In the genomic region with DNA sequence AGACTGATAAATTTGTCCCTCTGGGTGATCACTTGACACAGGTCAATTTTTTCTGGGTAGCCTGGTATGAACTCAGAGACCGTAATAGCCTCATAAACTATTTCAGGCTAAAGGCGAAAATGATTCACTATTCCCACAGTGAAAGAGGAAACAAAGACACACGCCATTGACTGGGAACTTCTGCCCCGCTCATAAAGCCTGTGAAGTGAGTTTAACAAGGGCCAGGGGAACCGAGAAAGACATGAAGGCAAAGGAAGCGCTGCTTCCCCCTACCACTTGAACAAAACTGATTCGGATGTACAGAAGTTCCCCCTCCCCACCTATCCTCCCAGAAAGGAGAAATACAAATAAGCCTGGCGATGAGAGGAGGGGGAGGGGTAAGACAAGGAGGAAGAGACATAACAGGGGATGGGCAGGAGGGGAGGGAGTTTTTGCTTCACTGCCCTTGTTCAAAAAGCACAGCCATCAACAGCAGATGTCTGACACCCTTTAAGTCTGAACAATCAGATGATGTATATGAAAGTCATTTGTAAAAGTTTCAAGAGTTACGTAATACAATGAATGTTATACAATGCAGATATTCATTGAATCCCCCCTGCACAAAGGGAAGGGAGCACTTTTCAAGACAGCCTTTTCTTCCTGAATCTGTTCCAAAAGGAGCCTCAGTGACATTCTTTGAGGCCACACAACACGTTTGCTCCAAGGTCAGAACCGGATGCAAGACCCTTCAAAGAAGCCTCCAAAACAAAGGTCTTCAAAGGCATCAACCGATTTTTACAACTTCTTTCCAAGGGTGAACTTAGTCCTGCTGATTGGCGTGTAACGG, we compare ENCODE assay signal across 8 cellular contexts. TPM values are rescaled to one million over a fixed set of nuclear protein-coding genes. Genes with fewer than 3 reads are reported as not detected.
A peak's percentile ranks its signal among the peaks of the same experiment; 100 is the strongest.
DNase-seq lines count a peak whose midpoint lies in the region; ATAC-seq, FAIRE-seq and TF ChIP-seq lines count a peak whose summit lies in the region.

No MANE protein-coding gene starts in this region.

- H3K27me3 ChIP-seq in ascending aorta (no peaks in the 10 kb centered on the region), WERI-Rb-1 (ENCODE audit: insufficient read depth, low read depth, severe bottlenecking) (no peaks in the 10 kb centered on the region)

- no peak for TF ChIP-seq CTCF in ascending aorta (IDR thresholded peaks at IDR 0.05)
- TF ChIP-seq CTCF in WERI-Rb-1 (IDR thresholded peaks at IDR 0.05; ENCODE audit: low read depth, low read length), result no peak

- peak; percentile 80 for ATAC-seq in GM21528 (IDR thresholded peaks at IDR 0.05; ENCODE audit: low FRiP score, unreplicated experiment)

- H3K9me3 Mint-ChIP-seq in stimulated activated naive CD8-positive, alpha-beta T cell treated with anti-CD3 and anti-CD28 coated beads, Interleukin-15, Interleukin-2, amounts not matched to agents 100 ng/mL and 50 ng/mL, for 24 hours, result no peaks in the 10 kb centered on the region

- no peaks in the 10 kb centered on the region for H3K36me3 Mint-ChIP-seq in stimulated activated naive CD8-positive, alpha-beta T cell treated with anti-CD3 and anti-CD28 coated beads, Interleukin-15, Interleukin-2, amounts not matched to agents 100 ng/mL and 50 ng/mL, for 24 hours (ENCODE audit: low read depth)

- peak overlapping the region; percentile 23 to 66 for H3K27ac ChIP-seq in ascending aorta
- no peak overlapping the region for H3K27ac ChIP-seq in WERI-Rb-1

- peaks cover 45% of the 10 kb centered on the region for H3K27me3 Mint-ChIP-seq in stimulated activated naive CD8-positive, alpha-beta T cell treated with anti-CD3 and anti-CD28 coated beads, Interleukin-15, Interleukin-2, amounts not matched to agents 100 ng/mL and 50 ng/mL, for 24 hours

- H3K27ac Mint-ChIP-seq in stimulated activated naive CD8-positive, alpha-beta T cell treated with anti-CD3 and anti-CD28 coated beads, Interleukin-15, Interleukin-2, amounts not matched to agents 100 ng/mL and 50 ng/mL, for 24 hours, result peak overlapping the region; percentile 67

- peak; percentile 71 for TF ChIP-seq POLR2A in GM12891 (IDR thresholded peaks at IDR 0.05; ENCODE audit: low read depth, low read length)

- peak overlapping the region; percentile 73 for H3K4me3 Mint-ChIP-seq in stimulated activated naive CD8-positive, alpha-beta T cell treated with anti-CD3 and anti-CD28 coated beads, Interleukin-15, Interleukin-2, amounts not matched to agents 100 ng/mL and 50 ng/mL, for 24 hours

- peak; percentile 22 for DNase-seq in GM12891 (ENCODE audit: insufficient read length, low spot score)
- DNase-seq in HT1080 (ENCODE audit: low read depth), result peak; percentile 13
- peak in 1 of 2 donors; percentile 73 for DNase-seq in ascending aorta (ENCODE audit: low spot score in 2 of 2)
- DNase-seq in kidney tubule cell (ENCODE audit: low spot score), result peak; percentile 81
- DNase-seq in NCI-H2107 treated with DMSO at 0.1 percent for 48 hours (lab: John Stamatoyannopoulos, UW; ENCODE audit: unreplicated experiment), result no peak
- DNase-seq in WERI-Rb-1, result no peak

- no peaks in the 10 kb centered on the region for H3K4me1 ChIP-seq in ascending aorta

- H3K4me3 ChIP-seq in ascending aorta (peak overlapping the region; percentile 72 to 88), WERI-Rb-1 (ENCODE audit: low read depth, low read length) (no peak overlapping the region)

- H3K9me3 ChIP-seq in ascending aorta (no peaks in the 10 kb centered on the region), WERI-Rb-1 (ENCODE audit: severe bottlenecking) (no peaks in the 10 kb centered on the region)

- peak; percentile 97 for FAIRE-seq in GM12891 (lab: Jason Lieb, UNC)

- intact Hi-C loops in ascending aorta (cut with DNase I), result loop anchor here (2.0 to 5.0 kb wide), 3 partner anchors 130 to 322 kb away; a partner anchor contains a TSS

- no peaks in the 10 kb centered on the region for H3K36me3 ChIP-seq in ascending aorta
- no peaks in the 10 kb centered on the region for H3K36me3 ChIP-seq in WERI-Rb-1

- peaks cover 20% of the 10 kb centered on the region for H3K4me1 Mint-ChIP-seq in stimulated activated naive CD8-positive, alpha-beta T cell treated with anti-CD3 and anti-CD28 coated beads, Interleukin-15, Interleukin-2, amounts not matched to agents 100 ng/mL and 50 ng/mL, for 24 hours (ENCODE audit: low read depth)

TF ChIP-seq in GM12891, 5 proteins besides CTCF, POLR2A, EP300 and RAD21:
- TF ChIP-seq SPI1 (IDR thresholded peaks at IDR 0.05; ENCODE audit: low read depth, low read length) (peak; percentile 78), POU2F2 (IDR thresholded peaks at IDR 0.05; ENCODE audit: low read depth, low read length) (peak; percentile 48), TAF1 (IDR thresholded peaks at IDR 0.05; ENCODE audit: low read depth, low read length) (peak; percentile 49; the same call in 1 of the 2 replicates), POLR2AphosphoS5 (IDR thresholded peaks at IDR 0.05; ENCODE audit: low read depth, low read length) (no peak; the same call in 1 of the 2 replicates), PAX5 (IDR thresholded peaks at IDR 0.05; ENCODE audit: insufficient read depth, low read length, severe bottlenecking) (peak; percentile 45)

RNA-seq across cellular contexts. Expression of a gene that starts 0.7 kb away (rescaled TPM):
- 1.2 TPM for polyA plus RNA-seq in GM12891 (2012; ENCODE audit: low read depth, missing spikeins)
- total RNA-seq in HT1080 (2014; rRNA removed; shearing (Covaris generic)), result 0.42 and 1.1 TPM in 2 replicates
- polyA plus RNA-seq in HT1080 (2015; cell fraction: cytosol; rRNA removed), result 0.01 TPM in 1 of 2 replicates, not detected in the other
- polyA plus RNA-seq in HT1080 (2015; cell fraction: nucleus; rRNA removed), result 0.02 TPM in 1 of 2 replicates, not detected in the other
- total RNA-seq in ascending aorta, result not detected

Comparison
In these comparisons a context has a peak if more than half of its experiments do, and no peak if none do; other contexts are left out.
1. DNase-seq: peak in GM12891 (single experiment), HT1080 (single experiment) and kidney tubule cell (single experiment); none in NCI-H2107 treated with DMSO at 0.1 percent for 48 hours (single experiment) and WERI-Rb-1 (single experiment).